ENCODE assay signal across 16 cellular contexts in the genomic region with DNA sequence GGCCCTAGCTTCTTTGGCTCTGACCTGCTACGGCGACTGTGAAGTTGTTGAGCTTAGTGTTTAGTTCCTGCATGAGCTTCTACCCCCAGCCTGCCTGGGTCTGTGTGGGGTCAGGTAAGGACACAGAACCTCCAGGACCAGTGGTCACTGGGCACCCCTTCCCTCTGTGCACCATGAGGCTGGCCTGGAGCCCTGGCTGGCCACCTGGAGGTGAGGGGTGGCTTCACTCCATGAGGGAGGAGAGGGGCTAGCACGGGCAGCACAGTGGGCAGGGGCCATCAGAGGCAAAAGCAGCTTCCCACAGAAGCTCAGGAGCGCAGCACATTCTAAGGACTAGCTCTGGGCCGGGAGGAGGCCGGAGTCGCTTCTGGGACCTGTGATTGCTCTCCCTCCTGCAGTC.
"Had no signal": no experiment of that assay in that cellular context is flagged by ENCODE, and none has a peak within 500 bp of the region (broad histone marks: within the 10 kb centered on the region; RNA-seq: fewer than 3 reads in every experiment).

No MANE protein-coding gene starts in this region.

- DNase-seq: activated CD4-positive, alpha-beta memory T cell treated with anti-CD3 and anti-CD28 coated beads for 36 hours; activated naive CD4-positive, alpha-beta T cell treated with anti-CD3 and anti-CD28 coated beads, Interleukin-2, amount 10 ng/mL, durations not matched to agents 7 days and 5 days; activated T-cell treated with anti-CD3 and anti-CD28 coated beads, Interleukin-2, amount 50 U/mL, for 1 hour; adrenal gland; cerebellar nuclear complex; cortex of kidney; effector CD4-positive, alpha-beta T cell; esophagus squamous epithelium; heart right ventricle; mucosa of descending colon; naive B cell; stimulated activated CD8-positive, alpha-beta memory T cell treated with anti-CD3 and anti-CD28 coated beads, Interleukin-4, amount 100 ng/mL, for 48 hours; stimulated activated naive CD4-positive, alpha-beta T cell treated with Interleukin-2 at 50 U/mL for 16 hours; thyroid gland had no signal

- H3K27ac ChIP-seq: adrenal gland, breast epithelium, esophagus squamous epithelium, heart right ventricle, thyroid gland had no signal

- H3K4me1 ChIP-seq: adrenal gland, breast epithelium, esophagus squamous epithelium had no signal

- H3K27me3 Mint-ChIP-seq: activated CD4-positive, alpha-beta memory T cell treated with anti-CD3 and anti-CD28 coated beads for 36 hours; memory B cell; naive B cell had no signal

- H3K27me3 ChIP-seq: adrenal gland, breast epithelium, esophagus squamous epithelium, heart right ventricle, thyroid gland had no signal

- ATAC-seq: mucosa of descending colon had no signal

- H3K27ac Mint-ChIP-seq: activated CD4-positive, alpha-beta memory T cell treated with anti-CD3 and anti-CD28 coated beads for 36 hours; memory B cell had no signal

- H3K36me3 ChIP-seq: breast epithelium had no signal

- H3K4me3 ChIP-seq: adrenal gland, breast epithelium, esophagus squamous epithelium, heart right ventricle, mucosa of descending colon, thyroid gland had no signal

- H3K9me3 ChIP-seq: adrenal gland, breast epithelium, esophagus squamous epithelium, heart right ventricle, mucosa of descending colon, thyroid gland had no signal

- H3K9me3 Mint-ChIP-seq: activated CD4-positive, alpha-beta memory T cell treated with anti-CD3 and anti-CD28 coated beads for 36 hours; activated naive CD4-positive, alpha-beta T cell treated with anti-CD3 and anti-CD28 coated beads, Interleukin-2, amount 10 ng/mL, durations not matched to agents 7 days and 5 days; memory B cell; naive B cell had no signal

- H3K4me3 Mint-ChIP-seq: memory B cell had no signal
